In genomic region chr2:129719335-129719734, GRCh38 we compare ENCODE assay signal across 17 cellular contexts.
"Had no signal": no experiment of that assay in that cellular context is flagged by ENCODE, and none has a peak within 500 bp of the region (broad histone marks: within the 10 kb centered on the region; RNA-seq: fewer than 3 reads in every experiment).

No MANE protein-coding gene starts in this region.

- H3K9me3 Mint-ChIP-seq: dendritic cell treated with granulocyte-macrophage colony-stimulating factor and Interleukin-4, amounts not matched to agents 40 ng/mL and 50 ng/mL, for 4 days; mesothelial cell of epicardium had no signal

- H3K36me3 Mint-ChIP-seq: mesothelial cell of epicardium, naive B cell had no signal

- H3K4me1 Mint-ChIP-seq: naive B cell had no signal

- ATAC-seq: foreskin keratinocyte, gastroesophageal sphincter, heart right ventricle, left cardiac atrium, left lung, left ventricle myocardium superior, lower lobe of right lung, mucosa of descending colon had no signal

- H3K9me3 ChIP-seq: colonic mucosa, esophagus muscularis mucosa, gastroesophageal sphincter, heart right ventricle, left lung, lower lobe of right lung, mucosa of descending colon had no signal

- H3K27ac Mint-ChIP-seq: dendritic cell treated with granulocyte-macrophage colony-stimulating factor and Interleukin-4, amounts not matched to agents 40 ng/mL and 50 ng/mL, for 4 days; mesothelial cell of epicardium; naive B cell had no signal

- H3K36me3 ChIP-seq: colonic mucosa, esophagus muscularis mucosa, gastroesophageal sphincter, heart right ventricle, left lung, lower lobe of right lung had no signal

- H3K4me3 ChIP-seq: colonic mucosa, esophagus muscularis mucosa, gastroesophageal sphincter, heart right ventricle, left lung, lower lobe of right lung, mucosa of descending colon had no signal

- DNase-seq: colonic mucosa; cortex of kidney; effector CD8-positive, alpha-beta T cell; foreskin keratinocyte; heart right ventricle; hippocampal formation; left cardiac atrium; left lung; left ventricle myocardium superior; lower lobe of right lung; mesenchymal stem cell; mucosa of descending colon; naive B cell had no signal

- H3K27me3 ChIP-seq: colonic mucosa had no signal

- H3K4me3 Mint-ChIP-seq: dendritic cell treated with granulocyte-macrophage colony-stimulating factor and Interleukin-4, amounts not matched to agents 40 ng/mL and 50 ng/mL, for 4 days; mesothelial cell of epicardium; naive B cell had no signal

- H3K27ac ChIP-seq: colonic mucosa, esophagus muscularis mucosa, foreskin keratinocyte, gastroesophageal sphincter, heart right ventricle, left lung, lower lobe of right lung had no signal

- H3K4me1 ChIP-seq: colonic mucosa, esophagus muscularis mucosa, foreskin keratinocyte, gastroesophageal sphincter, heart right ventricle, left lung, lower lobe of right lung had no signal
